ENCODE assay signal across 28 cellular contexts in the genomic region with DNA sequence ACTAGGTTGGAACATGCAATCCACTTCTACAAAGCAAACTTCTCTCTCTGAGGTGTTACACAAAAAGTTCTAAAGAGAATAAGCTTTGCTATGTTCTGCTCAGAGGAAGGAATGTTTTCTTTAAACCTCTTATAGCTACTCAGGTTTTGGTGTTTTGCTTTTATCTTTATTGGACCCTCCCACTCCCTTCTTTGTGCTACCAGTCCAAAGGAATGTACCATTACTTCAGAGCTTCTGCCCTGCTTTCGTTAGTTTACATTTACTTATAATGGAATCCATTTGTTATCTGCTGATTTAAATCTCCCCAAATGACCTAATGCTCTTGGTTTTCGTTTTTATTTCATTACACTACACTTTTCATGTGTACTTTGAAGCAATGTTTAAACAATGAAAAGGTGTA.
DNase-seq lines count a peak whose midpoint lies in the region; ATAC-seq and TF ChIP-seq lines count a peak whose summit lies in the region.
"Had no signal": no experiment of that assay in that cellular context is flagged by ENCODE, and none has a peak within 500 bp of the region (broad histone marks: within the 10 kb centered on the region; RNA-seq: fewer than 3 reads in every experiment).

No MANE protein-coding gene starts in this region.

- H3K9me3 Mint-ChIP-seq in GM23338, result 0 out of 3 replicates have a peak, but pooled peaks cover 2% of the 10 kb centered on the region
- peaks cover 15% of the 10 kb centered on the region for H3K9me3 Mint-ChIP-seq in WTC11
- peaks cover 12% of the 10 kb centered on the region for H3K9me3 Mint-ChIP-seq in neural progenitor cell
- peaks cover 8% of the 10 kb centered on the region for H3K9me3 Mint-ChIP-seq in progenitor cell of endocrine pancreas (ENCODE audit: low read depth)

- ATAC-seq in GM23338 (no peak), WTC11 (no peak), HG03095 (IDR thresholded peaks at IDR 0.05; ENCODE audit: unreplicated experiment) (no peak)
- ATAC-seq: esophagus mucosa; left lobe of liver; pancreas; stimulated activated memory B cell treated with anti-CD40 and anti-IgM and Interleukin-4, amounts not matched to agents 10 μg/mL and 1 μg/mL and 100 μg/mL, for 72 hours had no signal

- H3K27ac ChIP-seq in GM23338 (ENCODE audit: low read depth) (no peak overlapping the region), neural progenitor cell (no peak overlapping the region)
- H3K27ac ChIP-seq: pancreas, Peyer's patch had no signal

- H3K27ac Mint-ChIP-seq in GM23338 (no peak overlapping the region; the same call in 1 of the 2 replicates), WTC11 (peak overlapping the region; percentile 20; the same call in 1 of the 2 replicates), neural progenitor cell (no peak overlapping the region), progenitor cell of endocrine pancreas (no peak overlapping the region)
- H3K27ac Mint-ChIP-seq: activated B cell treated with CpG ODN at 0.5 μM for 24 hours; activated CD4-positive, alpha-beta memory T cell treated with anti-CD3 and anti-CD28 coated beads for 36 hours; CD4-positive, alpha-beta T cell; stimulated activated memory B cell treated with anti-CD40 and anti-IgM and Interleukin-4, amounts not matched to agents 10 μg/mL and 1 μg/mL and 100 μg/mL, for 72 hours had no signal

- H3F3A ChIP-seq in GM23338 (replicated peaks; ENCODE audit: low read depth) (no peaks in the 10 kb centered on the region), neural progenitor cell (ENCODE audit: low read depth) (no peaks in the 10 kb centered on the region)

- H3K27me3 ChIP-seq in GM23338 (ENCODE audit: insufficient read depth) (no peaks in the 10 kb centered on the region), neural progenitor cell (no peaks in the 10 kb centered on the region)
- H3K27me3 ChIP-seq: pancreas, Peyer's patch had no signal

- no peak overlapping the region for H3K4me2 ChIP-seq in GM23338
- peak overlapping the region; percentile 15 for H3K4me2 ChIP-seq in neural progenitor cell

- H3K36me3 ChIP-seq in GM23338 (ENCODE audit: insufficient read depth) (no peaks in the 10 kb centered on the region), neural progenitor cell (no peaks in the 10 kb centered on the region)
- H3K36me3 ChIP-seq: pancreas, Peyer's patch had no signal

- H3K9me3 ChIP-seq in neural progenitor cell (ENCODE audit: low read depth), result no peaks in the 10 kb centered on the region
- H3K9me3 ChIP-seq: pancreas, Peyer's patch had no signal

- H3K9me2 ChIP-seq in GM23338 (ENCODE audit: insufficient read depth), result no peaks in the 10 kb centered on the region

- H3K27me3 Mint-ChIP-seq in GM23338 (ENCODE audit: insufficient read depth, low read depth, poor library complexity), result no peaks in the 10 kb centered on the region
- no peaks in the 10 kb centered on the region for H3K27me3 Mint-ChIP-seq in WTC11 (ENCODE audit: low read depth)
- H3K27me3 Mint-ChIP-seq in neural progenitor cell (ENCODE audit: insufficient read depth, low read depth), result no peaks in the 10 kb centered on the region
- H3K27me3 Mint-ChIP-seq in progenitor cell of endocrine pancreas, result no peaks in the 10 kb centered on the region
- H3K27me3 Mint-ChIP-seq: activated B cell treated with CpG ODN at 0.5 μM for 24 hours; activated CD4-positive, alpha-beta memory T cell treated with anti-CD3 and anti-CD28 coated beads for 36 hours; CD4-positive, alpha-beta T cell; naive B cell; stimulated activated memory B cell treated with anti-CD40 and anti-IgM and Interleukin-4, amounts not matched to agents 10 μg/mL and 1 μg/mL and 100 μg/mL, for 72 hours had no signal

- H3K4me3 Mint-ChIP-seq in GM23338 (no peak overlapping the region), WTC11 (no peak overlapping the region), neural progenitor cell (no peak overlapping the region), progenitor cell of endocrine pancreas (ENCODE audit: low read depth) (no peak overlapping the region)
- H3K4me3 Mint-ChIP-seq: activated B cell treated with CpG ODN at 0.5 μM for 24 hours; activated CD4-positive, alpha-beta memory T cell treated with anti-CD3 and anti-CD28 coated beads for 36 hours; CD4-positive, alpha-beta T cell; naive B cell; stimulated activated memory B cell treated with anti-CD40 and anti-IgM and Interleukin-4, amounts not matched to agents 10 μg/mL and 1 μg/mL and 100 μg/mL, for 72 hours had no signal

- peak; percentile 13 for DNase-seq in GM23338 (ENCODE audit: low spot score)
- DNase-seq in WTC11 (ENCODE audit: low spot score), result no peak
- DNase-seq in iris pigment epithelial cell (ENCODE audit: low read depth), result peak; percentile 88
- DNase-seq in neural progenitor cell (ENCODE audit: low spot score), result peak; percentile 42
- no peak for DNase-seq in SIG-M5 treated with dmso at 0.1 percent for 504 hours (lab: John Stamatoyannopoulos, UW; ENCODE audit: unreplicated experiment)
- DNase-seq in NCI-H1417 treated with DMSO at 0.1 percent for 48 hours (lab: John Stamatoyannopoulos, UW), result no peak
- DNase-seq in progenitor cell of endocrine pancreas (ENCODE audit: low spot score, unreplicated experiment), result no peak
- DNase-seq: activated B cell treated with CpG ODN at 0.5 μM for 24 hours; activated CD4-positive, alpha-beta memory T cell treated with anti-CD3 and anti-CD28 coated beads for 36 hours; activated naive CD4-positive, alpha-beta T cell treated with Interleukin-2 at 50 U/mL for 16 hours; aorta; CD4-positive, alpha-beta T cell; cerebellar nuclear complex; effector CD8-positive, alpha-beta T cell; glutamatergic neuron; GOT3; Karpas-422; naive B cell; NCI-H1092; NCI-H2029 treated with DMSO at 0.1 percent for 48 hours; NCI-H510A; NK-92 treated with Interleukin-12 subunit alpha and Interleukin-12 subunit beta, amount 100 ng/mL, for 24 hours; pancreas; Peyer's patch had no signal

- H4K20me1 ChIP-seq in GM23338 (replicated peaks; ENCODE audit: insufficient read depth) (no peaks in the 10 kb centered on the region), neural progenitor cell (ENCODE audit: low read depth) (no peaks in the 10 kb centered on the region)

- H3K36me3 Mint-ChIP-seq in GM23338 (ENCODE audit: low read depth), result peaks cover 7% of the 10 kb centered on the region; the same call in 1 of the 3 replicates
- peaks cover 15% of the 10 kb centered on the region for H3K36me3 Mint-ChIP-seq in WTC11
- peaks cover 16% of the 10 kb centered on the region for H3K36me3 Mint-ChIP-seq in neural progenitor cell
- H3K36me3 Mint-ChIP-seq in progenitor cell of endocrine pancreas (ENCODE audit: insufficient read depth), result peaks cover 9% of the 10 kb centered on the region

- CTCF ChIA-PET in WTC11 (lab: Charles Lee), result no interaction called here

- H3K4me1 Mint-ChIP-seq in GM23338, result peaks cover 12% of the 10 kb centered on the region; the same call in 2 of the 3 replicates
- H3K4me1 Mint-ChIP-seq in WTC11, result peaks cover 24% of the 10 kb centered on the region
- H3K4me1 Mint-ChIP-seq in neural progenitor cell, result peaks cover 5% of the 10 kb centered on the region
- H3K4me1 Mint-ChIP-seq in progenitor cell of endocrine pancreas (ENCODE audit: low read depth), result peaks cover 10% of the 10 kb centered on the region
- H3K4me1 Mint-ChIP-seq: activated B cell treated with CpG ODN at 0.5 μM for 24 hours; naive B cell; stimulated activated memory B cell treated with anti-CD40 and anti-IgM and Interleukin-4, amounts not matched to agents 10 μg/mL and 1 μg/mL and 100 μg/mL, for 72 hours had no signal

- H3K79me2 ChIP-seq in GM23338 (replicated peaks; ENCODE audit: insufficient read depth), result no peaks in the 10 kb centered on the region
- H3K79me2 ChIP-seq in neural progenitor cell (ENCODE audit: low read depth), result no peaks in the 10 kb centered on the region

- no peak overlapping the region for H3K9ac ChIP-seq in neural progenitor cell

- POLR2A ChIA-PET in WTC11 (lab: Charles Lee), result no interaction called here

- H3K4me1 ChIP-seq in GM23338 (ENCODE audit: insufficient read depth) (peaks cover 4% of the 10 kb centered on the region; the same call in 1 of the 2 replicates), neural progenitor cell (peaks cover 16% of the 10 kb centered on the region)
- H3K4me1 ChIP-seq: Peyer's patch had no signal

- TF ChIP-seq CTCF in GM23338 (conservative IDR thresholded peaks at IDR 0.05; ENCODE audit: low read depth in 2 of 2) (no peak), WTC11 (IDR thresholded peaks at IDR 0.05) (no peak), neural progenitor cell (IDR thresholded peaks at IDR 0.05) (no peak), progenitor cell of endocrine pancreas (IDR thresholded peaks at IDR 0.05; ENCODE audit: unreplicated experiment) (no peak)

- H2AFZ ChIP-seq in GM23338 (no peak overlapping the region), neural progenitor cell (replicated peaks) (no peak overlapping the region)

- H3K4me3 ChIP-seq in GM23338 (no peak overlapping the region), neural progenitor cell (no peak overlapping the region)
- H3K4me3 ChIP-seq: pancreas, Peyer's patch had no signal

TF ChIP-seq in WTC11, 78 proteins besides CTCF, POLR2A, EP300 and RAD21 (continues in another document):
- no peak for TF ChIP-seq ZMAT4 (CRISPR knock-in tag; IDR thresholded peaks at IDR 0.05)
- TF ChIP-seq ZBTB21 (CRISPR knock-in tag; IDR thresholded peaks at IDR 0.05; ENCODE audit: borderline replicate concordance), result no peak
- TF ChIP-seq, protein P1, sequence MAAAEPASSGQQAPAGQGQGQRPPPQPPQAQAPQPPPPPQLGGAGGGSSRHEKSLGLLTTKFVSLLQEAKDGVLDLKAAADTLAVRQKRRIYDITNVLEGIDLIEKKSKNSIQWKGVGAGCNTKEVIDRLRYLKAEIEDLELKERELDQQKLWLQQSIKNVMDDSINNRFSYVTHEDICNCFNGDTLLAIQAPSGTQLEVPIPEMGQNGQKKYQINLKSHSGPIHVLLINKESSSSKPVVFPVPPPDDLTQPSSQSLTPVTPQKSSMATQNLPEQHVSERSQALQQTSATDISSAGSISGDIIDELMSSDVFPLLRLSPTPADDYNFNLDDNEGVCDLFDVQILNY (CRISPR knock-in tag; IDR thresholded peaks at IDR 0.05), result no peak
- TF ChIP-seq, protein P2, sequence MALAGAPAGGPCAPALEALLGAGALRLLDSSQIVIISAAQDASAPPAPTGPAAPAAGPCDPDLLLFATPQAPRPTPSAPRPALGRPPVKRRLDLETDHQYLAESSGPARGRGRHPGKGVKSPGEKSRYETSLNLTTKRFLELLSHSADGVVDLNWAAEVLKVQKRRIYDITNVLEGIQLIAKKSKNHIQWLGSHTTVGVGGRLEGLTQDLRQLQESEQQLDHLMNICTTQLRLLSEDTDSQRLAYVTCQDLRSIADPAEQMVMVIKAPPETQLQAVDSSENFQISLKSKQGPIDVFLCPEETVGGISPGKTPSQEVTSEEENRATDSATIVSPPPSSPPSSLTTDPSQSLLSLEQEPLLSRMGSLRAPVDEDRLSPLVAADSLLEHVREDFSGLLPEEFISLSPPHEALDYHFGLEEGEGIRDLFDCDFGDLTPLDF (CRISPR knock-in tag; IDR thresholded peaks at IDR 0.05), result no peak
- no peak for TF ChIP-seq ELF4 (CRISPR knock-in tag; IDR thresholded peaks at IDR 0.05; ENCODE audit: low read depth)
- no peak for TF ChIP-seq JAZF1 (CRISPR knock-in tag; IDR thresholded peaks at IDR 0.05)

Comparison
In these comparisons a context has a peak if more than half of its experiments do, and no peak if none do; other contexts are left out.
1. DNase-seq: peak in GM23338 (single experiment), iris pigment epithelial cell (single experiment) and neural progenitor cell (single experiment); none in WTC11 (single experiment), SIG-M5 treated with dmso at 0.1 percent for 504 hours (single experiment), NCI-H1417 treated with DMSO at 0.1 percent for 48 hours (single experiment) and progenitor cell of endocrine pancreas (single experiment).